Comparison of ENCODE assay signal across 8 cellular contexts in the genomic region with DNA sequence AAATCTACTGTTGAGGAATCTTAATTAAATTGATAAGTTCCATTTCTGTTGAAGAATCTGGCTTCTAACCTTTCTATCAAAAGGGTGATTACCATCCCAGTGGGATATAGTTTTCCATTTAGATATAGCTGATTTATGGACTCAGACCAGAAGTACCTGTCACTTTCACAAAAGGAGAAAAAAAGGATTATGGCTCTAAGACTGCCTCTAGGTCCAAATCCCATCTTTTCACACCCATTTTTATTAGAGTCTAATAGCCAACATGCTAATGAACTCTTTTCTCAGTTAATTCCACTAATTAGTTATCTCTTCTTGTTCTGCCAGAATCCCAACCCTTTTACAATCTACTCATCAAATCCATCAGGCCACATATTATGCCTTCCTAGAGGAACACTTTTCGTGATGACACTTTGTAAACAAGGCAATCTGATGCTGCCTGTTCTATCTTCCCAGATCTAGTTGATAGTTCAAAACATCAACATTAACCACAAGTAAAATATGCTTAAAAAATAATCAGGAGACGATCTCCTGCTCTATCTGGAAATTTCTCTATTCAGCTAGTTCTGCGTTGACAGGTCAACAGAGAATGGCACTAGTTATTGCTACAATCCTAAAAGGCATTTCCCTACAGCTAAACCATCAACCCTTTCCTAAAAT. TPM values are rescaled to one million over a fixed set of nuclear protein-coding genes. Genes with fewer than 3 reads are reported as not detected.
DNase-seq lines count a peak whose midpoint lies in the region; ATAC-seq and TF ChIP-seq lines count a peak whose summit lies in the region.

No MANE protein-coding gene starts in this region.

- peak overlapping the region; percentile 19 for H3K27ac Mint-ChIP-seq in stimulated activated naive CD8-positive, alpha-beta T cell treated with anti-CD3 and anti-CD28 coated beads, Interleukin-15, Interleukin-2, amounts not matched to agents 100 ng/mL and 50 ng/mL, for 24 hours
- H3K27ac Mint-ChIP-seq in brain: peak overlapping the region in 4 of 5 experiments; percentile 42 to 97 (median 84)

- peak overlapping the region; percentile 64 for H3K9ac ChIP-seq in muscle layer of colon (ENCODE audit: low read length)

- no peak for TF ChIP-seq CTCF in brain (conservative IDR thresholded peaks at IDR 0.05)

- H3K9me3 ChIP-seq in muscle layer of colon (ENCODE audit: low read length): no peaks in the 10 kb centered on the region

- H3K4me1 ChIP-seq in muscle layer of colon (ENCODE audit: insufficient read depth, low read length): peaks cover 49% of the 10 kb centered on the region

- H3K27me3 Mint-ChIP-seq in stimulated activated naive CD8-positive, alpha-beta T cell treated with anti-CD3 and anti-CD28 coated beads, Interleukin-15, Interleukin-2, amounts not matched to agents 100 ng/mL and 50 ng/mL, for 24 hours: no peaks in the 10 kb centered on the region
- H3K27me3 Mint-ChIP-seq in brain: peaks cover 14% of the 10 kb centered on the region

- peaks cover 61% of the 10 kb centered on the region for H3K4me1 Mint-ChIP-seq in stimulated activated naive CD8-positive, alpha-beta T cell treated with anti-CD3 and anti-CD28 coated beads, Interleukin-15, Interleukin-2, amounts not matched to agents 100 ng/mL and 50 ng/mL, for 24 hours (ENCODE audit: low read depth)
- H3K4me1 Mint-ChIP-seq in brain: peaks cover 68% of the 10 kb centered on the region

- H3K27ac ChIP-seq in muscle layer of colon (ENCODE audit: low read depth, low read length): peak overlapping the region; percentile 80

- no peak for ATAC-seq in stimulated activated naive CD8-positive, alpha-beta T cell treated with anti-CD3 and anti-CD28 coated beads, Interleukin-15, Interleukin-2, amounts not matched to agents 100 U/mL and 50 U/mL, for 24 hours
- ATAC-seq in GM21619 (IDR thresholded peaks at IDR 0.05; ENCODE audit: unreplicated experiment) (no peak), GM19023 (IDR thresholded peaks at IDR 0.05; ENCODE audit: unreplicated experiment) (no peak), HG03108 (IDR thresholded peaks at IDR 0.05; ENCODE audit: unreplicated experiment) (no peak)

- H3K4me3 Mint-ChIP-seq in stimulated activated naive CD8-positive, alpha-beta T cell treated with anti-CD3 and anti-CD28 coated beads, Interleukin-15, Interleukin-2, amounts not matched to agents 100 ng/mL and 50 ng/mL, for 24 hours: peak overlapping the region; percentile 88
- peak overlapping the region; percentile 95 to 99 (median 98) for H3K4me3 Mint-ChIP-seq in brain

- no peak for DNase-seq in stimulated activated naive CD8-positive, alpha-beta T cell treated with anti-CD3 and anti-CD28 coated beads, Interleukin-15, Interleukin-2, amounts not matched to agents 100 U/mL and 50 U/mL, for 24 hours
- DNase-seq in stimulated activated CD4-positive, alpha-beta T cell treated with anti-CD3 and anti-CD28 coated beads, Interleukin-2, amount 100 ng/mL, for 24 hours: no peak

- peak overlapping the region in 1 of 2 donors; percentile 80 for H3K4me3 ChIP-seq in muscle layer of colon (ENCODE audit: low read depth in 1 of 2, low read length in 2 of 2)

- no peaks in the 10 kb centered on the region for H3K9me3 Mint-ChIP-seq in stimulated activated naive CD8-positive, alpha-beta T cell treated with anti-CD3 and anti-CD28 coated beads, Interleukin-15, Interleukin-2, amounts not matched to agents 100 ng/mL and 50 ng/mL, for 24 hours
- no peaks in the 10 kb centered on the region for H3K9me3 Mint-ChIP-seq in brain

- no peaks in the 10 kb centered on the region for H3K27me3 ChIP-seq in muscle layer of colon (ENCODE audit: control insufficient read depth in 1 of 2, insufficient read depth in 2 of 2, low read length in 2 of 2)

- H3K36me3 ChIP-seq in muscle layer of colon (ENCODE audit: insufficient read depth, low read length): no peaks in the 10 kb centered on the region

- peaks cover 17% of the 10 kb centered on the region for H3K36me3 Mint-ChIP-seq in stimulated activated naive CD8-positive, alpha-beta T cell treated with anti-CD3 and anti-CD28 coated beads, Interleukin-15, Interleukin-2, amounts not matched to agents 100 ng/mL and 50 ng/mL, for 24 hours (ENCODE audit: low read depth)
- no peaks in the 10 kb centered on the region for H3K36me3 Mint-ChIP-seq in brain

RNA-seq across cellular contexts. Expression of a gene that starts 2.2 kb away (rescaled TPM):
- 79.2 TPM for polyA plus RNA-seq in brain (ENCODE audit: insufficient read depth, low read depth, low replicate concordance)
